8 cellular contexts compared by ENCODE assay signal in the genomic region with DNA sequence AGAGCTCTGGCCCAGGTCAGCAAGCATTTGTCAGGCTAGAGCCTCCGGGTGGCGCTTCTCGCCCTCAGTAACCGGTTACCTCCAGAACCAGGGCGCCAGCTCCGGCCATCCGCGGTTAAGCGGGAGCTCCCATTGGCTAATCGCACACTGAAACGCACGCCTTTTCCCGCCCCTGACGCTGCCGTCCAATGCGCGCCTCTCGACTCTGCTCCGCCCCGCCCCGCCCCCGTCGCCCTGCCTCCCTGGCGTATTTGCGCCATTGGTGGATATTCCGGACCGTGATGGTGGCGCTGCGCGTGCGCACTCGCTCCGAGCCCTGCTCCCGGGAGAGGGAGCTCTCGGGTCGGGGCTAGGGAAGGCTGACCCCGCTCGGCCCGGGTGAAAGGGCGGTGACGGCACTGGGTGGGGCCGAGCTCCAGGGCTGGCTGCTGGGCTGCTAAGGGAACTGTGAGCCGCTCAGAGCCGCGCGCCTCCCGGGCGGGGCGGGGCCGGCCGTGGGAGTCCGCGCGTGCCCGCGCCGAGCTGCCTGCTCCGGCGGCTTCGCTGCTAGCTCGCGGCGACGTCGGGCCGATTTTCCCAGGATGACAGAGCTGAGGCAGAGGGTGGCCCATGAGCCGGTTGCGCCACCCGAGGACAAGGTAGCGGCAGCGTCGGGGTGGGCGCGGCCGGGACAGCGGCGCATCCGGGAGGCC. TPM values are rescaled to one million over a fixed set of nuclear protein-coding genes. Genes with fewer than 3 reads are reported as not detected.
DNase-seq lines count a peak whose midpoint lies in the region; ATAC-seq and TF ChIP-seq lines count a peak whose summit lies in the region.

A gene (plus strand): TSS at position 497 of the 692 bp plus-strand sequence. CDS start 85 bp downstream, at position 582.

- H3K36me3 Mint-ChIP-seq in WTC11 = no peaks in the 10 kb centered on the region; the same call in 1 of the 2 replicates

- H2AFZ ChIP-seq in smooth muscle cell (ENCODE audit: low read depth) = peak within 1 kb of the TSS; percentile 93

- no peaks in the 10 kb centered on the region for H3K27me3 Mint-ChIP-seq in WTC11 (ENCODE audit: low read depth)

- under 1% methylated on average over 74 of the region's 78 CpGs for WGBS in smooth muscle cell (ENCODE audit: low lambda C conversion rate)

- H3K4me2 ChIP-seq in smooth muscle cell = peak within 1 kb of the TSS; percentile 87

- peak within 1 kb of the TSS; percentile 82 to 84 for H3K4me3 ChIP-seq in cardiac fibroblast (replicated peaks in 1 of 2; ENCODE audit: low read depth in 2 of 2, low read length in 2 of 2)
- peak within 1 kb of the TSS; percentile 94 for H3K4me3 ChIP-seq in smooth muscle cell

- peak; percentile 74 for TF ChIP-seq POLR2A in GM18951 (IDR thresholded peaks at IDR 0.05; ENCODE audit: extremely low read depth, insufficient read depth, insufficient read length)

- peak within 1 kb of the TSS; percentile 93 for H3K27ac Mint-ChIP-seq in WTC11

- peak within 1 kb of the TSS; percentile 83 for H3K9ac ChIP-seq in smooth muscle cell (ENCODE audit: low read depth)

- peaks cover 38% of the 10 kb centered on the region for H3K79me2 ChIP-seq in smooth muscle cell (ENCODE audit: low read depth)

- no peaks in the 10 kb centered on the region for H3K36me3 ChIP-seq in smooth muscle cell (ENCODE audit: low read depth)

- H3K9me3 ChIP-seq in smooth muscle cell (replicated peaks; ENCODE audit: low read depth) = no peaks in the 10 kb centered on the region

- peak; percentile 97 for DNase-seq in AG09319 (ENCODE audit: extremely low read depth, low read depth)
- peak; percentile 87 for DNase-seq in NCI-H226
- peak; percentile 100 for DNase-seq in WTC11 (ENCODE audit: low spot score)
- peak; percentile 99 for DNase-seq in cardiac fibroblast (ENCODE audit: low read depth in 2 of 2)
- peak; percentile 97 for DNase-seq in iPS-NIHi7 (ENCODE audit: extremely low spot score)
- DNase-seq in smooth muscle cell (lab: John Stamatoyannopoulos, UW; ENCODE audit: unreplicated experiment) = peak; percentile 99

- ATAC-seq in HG03196 (IDR thresholded peaks at IDR 0.05; ENCODE audit: unreplicated experiment) (peak; percentile 90), WTC11 (peak; percentile 90)

- H3K27ac ChIP-seq in smooth muscle cell (ENCODE audit: low read depth) = peak within 1 kb of the TSS; percentile 60

- POLR2A ChIA-PET in WTC11 (lab: Charles Lee) = interaction anchor here (0.8 to 1.9 kb wide), 6 partner anchors 11 to 66 kb away, joined by 3 to 23 read pairs (median 6); no protein-coding TSS in a partner anchor

- CTCF ChIA-PET in WTC11 (lab: Charles Lee) = interaction anchor here (0.7 to 5.2 kb wide), 45 partner anchors 9 to 402 kb away, joined by 3 to 265 read pairs (median 4); a partner anchor contains a TSS

- no peaks in the 10 kb centered on the region for H3K9me3 Mint-ChIP-seq in WTC11

- TF ChIP-seq CTCF in AG09319 (IDR thresholded peaks at IDR 0.05; ENCODE audit: low read depth, low read length) (peak; percentile 43), WTC11 (IDR thresholded peaks at IDR 0.05) (no peak), cardiac fibroblast (IDR thresholded peaks at IDR 0.05; ENCODE audit: low read depth, low read length) (peak; percentile 50), smooth muscle cell (IDR thresholded peaks at IDR 0.05; ENCODE audit: borderline replicate concordance, insufficient read depth, poor library complexity, severe bottlenecking) (peak; percentile 43)

- peak within 1 kb of the TSS; percentile 87 for H3K4me3 Mint-ChIP-seq in WTC11

- peaks cover 23% of the 10 kb centered on the region for H3K4me1 Mint-ChIP-seq in WTC11

- no peaks in the 10 kb centered on the region for H3K4me1 ChIP-seq in smooth muscle cell (ENCODE audit: low read depth)

- no peaks in the 10 kb centered on the region for H3F3A ChIP-seq in smooth muscle cell (ENCODE audit: low read depth)

- H3K27me3 ChIP-seq in smooth muscle cell (ENCODE audit: low read depth) = no peaks in the 10 kb centered on the region

- in situ Hi-C loops in GM18951 (cut with MboI; ENCODE audit: low sequenced_read_pairs, unreplicated experiment) = loop anchor here (10.0 kb wide), 1 partner anchor 58 kb away; no protein-coding TSS in a partner anchor

- H4K20me1 ChIP-seq in smooth muscle cell (ENCODE audit: low read depth) = peaks cover 34% of the 10 kb centered on the region

TF ChIP-seq in WTC11, 78 proteins besides CTCF, POLR2A, EP300 and RAD21 (continues in another document):
- TF ChIP-seq, protein P1, sequence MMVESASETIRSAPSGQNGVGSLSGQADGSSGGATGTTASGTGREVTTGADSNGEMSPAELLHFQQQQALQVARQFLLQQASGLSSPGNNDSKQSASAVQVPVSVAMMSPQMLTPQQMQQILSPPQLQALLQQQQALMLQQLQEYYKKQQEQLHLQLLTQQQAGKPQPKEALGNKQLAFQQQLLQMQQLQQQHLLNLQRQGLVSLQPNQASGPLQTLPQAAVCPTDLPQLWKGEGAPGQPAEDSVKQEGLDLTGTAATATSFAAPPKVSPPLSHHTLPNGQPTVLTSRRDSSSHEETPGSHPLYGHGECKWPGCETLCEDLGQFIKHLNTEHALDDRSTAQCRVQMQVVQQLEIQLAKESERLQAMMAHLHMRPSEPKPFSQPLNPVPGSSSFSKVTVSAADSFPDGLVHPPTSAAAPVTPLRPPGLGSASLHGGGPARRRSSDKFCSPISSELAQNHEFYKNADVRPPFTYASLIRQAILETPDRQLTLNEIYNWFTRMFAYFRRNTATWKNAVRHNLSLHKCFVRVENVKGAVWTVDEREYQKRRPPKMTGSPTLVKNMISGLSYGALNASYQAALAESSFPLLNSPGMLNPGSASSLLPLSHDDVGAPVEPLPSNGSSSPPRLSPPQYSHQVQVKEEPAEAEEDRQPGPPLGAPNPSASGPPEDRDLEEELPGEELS (CRISPR knock-in tag; IDR thresholded peaks at IDR 0.05) = peak; percentile 53; the same call in 1 of the 2 replicates
- 0 out of 2 replicates have a peak, but pooled peaks have one; percentile 19 for TF ChIP-seq ATF1 (CRISPR knock-in tag; IDR thresholded peaks at IDR 0.05)
- peak; percentile 75 for TF ChIP-seq FOXP1 (CRISPR knock-in tag; IDR thresholded peaks at IDR 0.05; ENCODE audit: borderline replicate concordance)
- no peak for TF ChIP-seq GRHL2 (CRISPR knock-in tag; IDR thresholded peaks at IDR 0.05; ENCODE audit: insufficient replicate concordance, severe bottlenecking)
- peak; percentile 51; the same call in 1 of the 2 replicates for TF ChIP-seq GABPB1 (CRISPR knock-in tag; IDR thresholded peaks at IDR 0.05)
- no peak for TF ChIP-seq EMX1 (CRISPR knock-in tag; IDR thresholded peaks at IDR 0.05)
- TF ChIP-seq NFYB (CRISPR knock-in tag; conservative IDR thresholded peaks at IDR 0.05; ENCODE audit: low read depth) = peak; percentile 62
- 0 out of 2 replicates have a peak, but pooled peaks have one; percentile 90 for TF ChIP-seq NR3C1 (CRISPR knock-in tag; conservative IDR thresholded peaks at IDR 0.05; ENCODE audit: low read depth)
- TF ChIP-seq ZNF263 (CRISPR knock-in tag; IDR thresholded peaks at IDR 0.05; ENCODE audit: low read depth) = no peak
- 0 out of 2 replicates have a peak, but pooled peaks have one; percentile 64 for TF ChIP-seq ESRRA (CRISPR knock-in tag; IDR thresholded peaks at IDR 0.05; ENCODE audit: borderline replicate concordance)
- peak; percentile 71; the same call in 1 of the 2 replicates for TF ChIP-seq ETV6 (CRISPR knock-in tag; IDR thresholded peaks at IDR 0.05)
- TF ChIP-seq ZBTB21 (CRISPR knock-in tag; IDR thresholded peaks at IDR 0.05; ENCODE audit: borderline replicate concordance) = 0 out of 2 replicates have a peak, but pooled peaks have one; percentile 50
- TF ChIP-seq, protein P2, sequence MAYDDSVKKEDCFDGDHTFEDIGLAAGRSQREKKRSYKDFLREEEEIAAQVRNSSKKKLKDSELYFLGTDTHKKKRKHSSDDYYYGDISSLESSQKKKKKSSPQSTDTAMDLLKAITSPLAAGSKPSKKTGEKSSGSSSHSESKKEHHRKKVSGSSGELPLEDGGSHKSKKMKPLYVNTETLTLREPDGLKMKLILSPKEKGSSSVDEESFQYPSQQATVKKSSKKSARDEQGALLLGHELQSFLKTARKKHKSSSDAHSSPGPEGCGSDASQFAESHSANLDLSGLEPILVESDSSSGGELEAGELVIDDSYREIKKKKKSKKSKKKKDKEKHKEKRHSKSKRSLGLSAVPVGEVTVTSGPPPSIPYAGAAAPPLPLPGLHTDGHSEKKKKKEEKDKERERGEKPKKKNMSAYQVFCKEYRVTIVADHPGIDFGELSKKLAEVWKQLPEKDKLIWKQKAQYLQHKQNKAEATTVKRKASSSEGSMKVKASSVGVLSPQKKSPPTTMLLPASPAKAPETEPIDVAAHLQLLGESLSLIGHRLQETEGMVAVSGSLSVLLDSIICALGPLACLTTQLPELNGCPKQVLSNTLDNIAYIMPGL (CRISPR knock-in tag; IDR thresholded peaks at IDR 0.05) = peak; percentile 56; the same call in 1 of the 2 replicates
- TF ChIP-seq TP53 (CRISPR knock-in tag; IDR thresholded peaks at IDR 0.05) = 0 out of 2 replicates have a peak, but pooled peaks have one; percentile 38
- TF ChIP-seq KAT7 (CRISPR knock-in tag; IDR thresholded peaks at IDR 0.05; ENCODE audit: borderline replicate concordance) = no peak
- TF ChIP-seq SP1 (CRISPR knock-in tag; conservative IDR thresholded peaks at IDR 0.05) = peak; percentile 87
- TF ChIP-seq, protein P3, sequence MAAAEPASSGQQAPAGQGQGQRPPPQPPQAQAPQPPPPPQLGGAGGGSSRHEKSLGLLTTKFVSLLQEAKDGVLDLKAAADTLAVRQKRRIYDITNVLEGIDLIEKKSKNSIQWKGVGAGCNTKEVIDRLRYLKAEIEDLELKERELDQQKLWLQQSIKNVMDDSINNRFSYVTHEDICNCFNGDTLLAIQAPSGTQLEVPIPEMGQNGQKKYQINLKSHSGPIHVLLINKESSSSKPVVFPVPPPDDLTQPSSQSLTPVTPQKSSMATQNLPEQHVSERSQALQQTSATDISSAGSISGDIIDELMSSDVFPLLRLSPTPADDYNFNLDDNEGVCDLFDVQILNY (CRISPR knock-in tag; IDR thresholded peaks at IDR 0.05) = 0 out of 2 replicates have a peak, but pooled peaks have one; percentile 56
- TF ChIP-seq TEAD1 (CRISPR knock-in tag; IDR thresholded peaks at IDR 0.05) = no peak
- peak; percentile 84; the same call in 1 of the 2 replicates for TF ChIP-seq CBFB (CRISPR knock-in tag; IDR thresholded peaks at IDR 0.05; ENCODE audit: low read depth)

RNA-seq across cellular contexts. Expression of the gene that starts here (rescaled TPM):
- 49.1 to 56.6 TPM (median 54.9 TPM) in 3 replicates for total RNA-seq in WTC11 (2021)
- total RNA-seq in smooth muscle cell = 20.3 and 24.9 TPM in 2 replicates
- polyA plus RNA-seq in smooth muscle cell = 25.9 and 32.4 TPM in 2 replicates

Comparison
In these comparisons a context has a peak if more than half of its experiments do, and no peak if none do; other contexts are left out.
1. Peak in every context shown above with its lines: DNase-seq, ATAC-seq, H3K4me3 ChIP-seq and H3K27ac ChIP-seq.